12 cellular contexts compared by ENCODE assay signal in genomic region chr7:16466087-16466472, GRCh38. TPM values are rescaled to one million over a fixed set of nuclear protein-coding genes. Genes with fewer than 3 reads are reported as not detected.
DNase-seq lines count a peak whose midpoint lies in the region; ATAC-seq and TF ChIP-seq lines count a peak whose summit lies in the region.
"Had no signal": no experiment of that assay in that cellular context is flagged by ENCODE, and none has a peak within 500 bp of the region (broad histone marks: within the 10 kb centered on the region; RNA-seq: fewer than 3 reads in every experiment).

No MANE protein-coding gene starts in this region.

- TF ChIP-seq RAD21 in IMR-90 (IDR thresholded peaks at IDR 0.05; ENCODE audit: low read length): no peak

- no peaks in the 10 kb centered on the region for H3K79me1 ChIP-seq in IMR-90 (ENCODE audit: low read depth in 1 of 2, low read length in 2 of 2)

- TF ChIP-seq EP300 in esophagus muscularis mucosa (IDR thresholded peaks at IDR 0.05): no peak

- H3K18ac ChIP-seq in IMR-90 (ENCODE audit: low read depth, low read length): no peak overlapping the region

- no peak overlapping the region for H3K14ac ChIP-seq in IMR-90 (replicated peaks; ENCODE audit: low read depth, low read length)

- no peak overlapping the region for H2AK9ac ChIP-seq in IMR-90 (replicated peaks; ENCODE audit: low read depth, low read length, poor library complexity)

- no peaks in the 10 kb centered on the region for H3K36me3 Mint-ChIP-seq in nephron progenitor cell (ENCODE audit: low read depth)
- H3K36me3 Mint-ChIP-seq: memory B cell had no signal

- H3K27me3 ChIP-seq in IMR-90 (ENCODE audit: control insufficient read depth, insufficient read depth, low read length) (peaks cover 6% of the 10 kb centered on the region), esophagus muscularis mucosa (no peaks in the 10 kb centered on the region), upper lobe of right lung (peaks cover 8% of the 10 kb centered on the region)

- in situ Hi-C loops in IMR-90 (cut with MboI; ENCODE audit: low sequenced_read_pairs): no loop called here

- H4K91ac ChIP-seq in IMR-90 (ENCODE audit: insufficient read depth, low read depth, low read length): no peak overlapping the region

- H4K8ac ChIP-seq in IMR-90 (ENCODE audit: low read depth in 2 of 2, low read length in 2 of 2): no peak overlapping the region

- H2BK5ac ChIP-seq in IMR-90 (ENCODE audit: low read depth, low read length, poor library complexity, severe bottlenecking): no peak overlapping the region

- peaks cover 26% of the 10 kb centered on the region for H3K4me1 Mint-ChIP-seq in nephron progenitor cell
- H3K4me1 Mint-ChIP-seq: memory B cell had no signal

- H3K36me3 ChIP-seq in IMR-90 (ENCODE audit: control insufficient read depth, insufficient read depth, low read length) (no peaks in the 10 kb centered on the region), esophagus muscularis mucosa (no peaks in the 10 kb centered on the region), upper lobe of right lung (no peaks in the 10 kb centered on the region)

- POLR2A ChIA-PET in IMR-90 (lab: Charles Lee; ENCODE audit: unreplicated experiment): no interaction called here

- no peaks in the 10 kb centered on the region for H3K9me3 Mint-ChIP-seq in nephron progenitor cell
- H3K9me3 Mint-ChIP-seq: memory B cell had no signal

- TF ChIP-seq CTCF in 22Rv1 (IDR thresholded peaks at IDR 0.05) (no peak), IMR-90 (conservative IDR thresholded peaks at IDR 0.05; ENCODE audit: low read depth, low read length) (no peak), esophagus muscularis mucosa (IDR thresholded peaks at IDR 0.05) (no peak), nephron progenitor cell (IDR thresholded peaks at IDR 0.05) (no peak), upper lobe of right lung (IDR thresholded peaks at IDR 0.05) (no peak)

- H3K27ac ChIP-seq in 22Rv1 (peak overlapping the region; percentile 72), IMR-90 (ENCODE audit: insufficient read depth, low read length) (no peak overlapping the region), esophagus muscularis mucosa (replicated peaks in 1 of 4) (peak overlapping the region in 1 of 4 donors; percentile 48), upper lobe of right lung (no peak overlapping the region)

- H3K9me1 ChIP-seq in IMR-90 (ENCODE audit: insufficient read depth, low read length): no peaks in the 10 kb centered on the region

- H2BK120ac ChIP-seq in IMR-90 (ENCODE audit: low read depth, low read length): no peak overlapping the region

- BruUV-seq in IMR-90 (replicated peaks; lab: Mats Ljungman, UMichigan): no TSS peak

- no peak overlapping the region for H3K27ac Mint-ChIP-seq in nephron progenitor cell
- H3K27ac Mint-ChIP-seq: memory B cell had no signal

- H4K20me1 ChIP-seq in IMR-90 (ENCODE audit: insufficient read depth, low read length): no peaks in the 10 kb centered on the region

- H3K4me2 ChIP-seq in IMR-90 (ENCODE audit: low read depth, low read length): peak overlapping the region; percentile 14; the same call in 1 of the 2 replicates

- dilution Hi-C loops in IMR-90 (cut with HindIII; ENCODE audit: low sequenced_read_pairs, unreplicated experiment): no loop called here

- H3K4me3 ChIP-seq in IMR-90 (ENCODE audit: insufficient read depth, low read depth, low read length) (no peak overlapping the region; the same call in 1 of the 2 replicates), esophagus muscularis mucosa (peak overlapping the region; percentile 12 to 36 (median 29)), upper lobe of right lung (no peak overlapping the region)

- no peak overlapping the region for H3K56ac ChIP-seq in IMR-90 (ENCODE audit: extremely low read depth, insufficient read depth, low read length)

- no peak overlapping the region for H3K4ac ChIP-seq in IMR-90 (ENCODE audit: low read depth, low read length)

- CTCF ChIA-PET in IMR-90 (lab: Yijun Ruan, JAX): no interaction called here

- H2BK20ac ChIP-seq in IMR-90 (ENCODE audit: low read depth, low read length): no peak overlapping the region

- no peak for DNase-seq in IMR-90
- no peak for DNase-seq in esophagus muscularis mucosa (ENCODE audit: extremely low spot score)
- no peak for DNase-seq in nephron progenitor cell
- DNase-seq in upper lobe of right lung: no peak
- DNase-seq: stimulated activated CD4-positive, alpha-beta T cell treated with anti-CD3 and anti-CD28 coated beads, Interleukin-15, amount 100 ng/mL, for 24 hours had no signal

- no peak overlapping the region for H2AK5ac ChIP-seq in IMR-90 (ENCODE audit: low read depth, low read length)

- no peak overlapping the region for H3K9ac ChIP-seq in IMR-90 (ENCODE audit: low read depth, low read length)

- intact Hi-C loops in IMR-90 (cut with micrococcal nuclease): no loop called here
- intact Hi-C loops in esophagus muscularis mucosa (cut with DNase I): no loop called here
- intact Hi-C loops in upper lobe of right lung (cut with DNase I): no loop called here

- H2AFZ ChIP-seq in IMR-90 (replicated peaks; ENCODE audit: low read length, poor library complexity): no peak overlapping the region

- ATAC-seq in IMR-90 (ENCODE audit: low read depth) (no peak), upper lobe of right lung (no peak), HG03280 (IDR thresholded peaks at IDR 0.05; ENCODE audit: unreplicated experiment) (no peak), GM18907 (IDR thresholded peaks at IDR 0.05; ENCODE audit: unreplicated experiment) (no peak), GM21367 (IDR thresholded peaks at IDR 0.05; ENCODE audit: unreplicated experiment) (no peak)

- H3K4me3 Mint-ChIP-seq in nephron progenitor cell: peak overlapping the region; percentile 69
- H3K4me3 Mint-ChIP-seq: memory B cell had no signal

- no peaks in the 10 kb centered on the region for H3K4me1 ChIP-seq in IMR-90 (ENCODE audit: control insufficient read depth, insufficient read depth, low read length)
- peaks cover 0 to 15% (median 9%) of the 10 kb centered on the region in 4 donors for H3K4me1 ChIP-seq in esophagus muscularis mucosa
- H3K4me1 ChIP-seq in upper lobe of right lung: no peaks in the 10 kb centered on the region

- H3K27me3 Mint-ChIP-seq in nephron progenitor cell (ENCODE audit: low read depth, poor library complexity): peaks cover 3% of the 10 kb centered on the region

- no peak overlapping the region for H4K5ac ChIP-seq in IMR-90 (ENCODE audit: low read depth, low read length)

- H2BK15ac ChIP-seq in IMR-90 (ENCODE audit: low read depth, low read length): no peak overlapping the region

- H3K9me3 ChIP-seq in IMR-90 (ENCODE audit: control insufficient read depth, insufficient read depth, low read length): no peaks in the 10 kb centered on the region
- H3K9me3 ChIP-seq in esophagus muscularis mucosa: no peaks in the 10 kb centered on the region
- H3K9me3 ChIP-seq in upper lobe of right lung: no peaks in the 10 kb centered on the region

- TF ChIP-seq POLR2A in IMR-90 (IDR thresholded peaks at IDR 0.05; ENCODE audit: low read depth, low read length) (no peak), esophagus muscularis mucosa (IDR thresholded peaks at IDR 0.05; ENCODE audit: low read depth) (no peak)

- no peak overlapping the region for H3K23ac ChIP-seq in IMR-90 (ENCODE audit: low read depth, low read length)

TF ChIP-seq in IMR-90, 13 proteins besides CTCF, POLR2A, EP300 and RAD21:
- TF ChIP-seq MAFK (IDR thresholded peaks at IDR 0.05; ENCODE audit: low read depth, low read length): no peak
- TF ChIP-seq ELK1 (IDR thresholded peaks at IDR 0.05; ENCODE audit: borderline replicate concordance, low read depth, low read length): no peak
- no peak for TF ChIP-seq CHD1 (IDR thresholded peaks at IDR 0.05; ENCODE audit: low read depth, low read length)
- no peak for TF ChIP-seq RFX5 (IDR thresholded peaks at IDR 0.05; ENCODE audit: low read depth, low read length)
- TF ChIP-seq RCOR1 (IDR thresholded peaks at IDR 0.05; ENCODE audit: insufficient replicate concordance, low read length): no peak
- no peak for TF ChIP-seq MAZ (IDR thresholded peaks at IDR 0.05; ENCODE audit: borderline replicate concordance, low read depth, low read length)
- TF ChIP-seq MXI1 (IDR thresholded peaks at IDR 0.05; ENCODE audit: borderline replicate concordance, low read depth, low read length): no peak
- TF ChIP-seq SMC3 (IDR thresholded peaks at IDR 0.05; ENCODE audit: low read depth, low read length): no peak
- no peak for TF ChIP-seq CEBPB (IDR thresholded peaks at IDR 0.05; ENCODE audit: low read depth, low read length)

RNA-seq across cellular contexts. Expression of gene SOSTDC1, which starts 0.5 kb away (rescaled TPM):
- total RNA-seq in IMR-90 (2012; rRNA removed): under 0.01 TPM in 1 of 2 replicates, not detected in the other
- polyA plus RNA-seq in IMR-90 (2012; rRNA removed): 0.04 and 0.07 TPM in 2 replicates
- polyA plus RNA-seq in IMR-90 (2012; cell fraction: cytosol; rRNA removed): 0.02 TPM in 1 of 2 replicates, not detected in the other
- not detected in 2 replicates for polyA plus RNA-seq in IMR-90 (2012; cell fraction: nucleus; rRNA removed; ENCODE audit: low replicate concordance)
- total RNA-seq in esophagus muscularis mucosa: 1 to 10 TPM in 1 of 4 donors, under 1 TPM in 2, not detected in 1; 0.71 to 1.2 (median 0.83) TPM
- 3.7 TPM for total RNA-seq in upper lobe of right lung
- total RNA-seq: G401, LHCN-M2 had no signal

RNA-seq across cellular contexts. Expression of gene CRPPA, which starts 44.7 kb away (rescaled TPM):
- total RNA-seq in IMR-90 (2012; rRNA removed) (1.3 and 2.5 TPM in 2 replicates), esophagus muscularis mucosa (1 to 10 TPM; 1.9 to 3.6 (median 3.5) TPM), upper lobe of right lung (2.9 TPM)
- polyA plus RNA-seq in IMR-90 (2012; rRNA removed): 0.47 and 0.67 TPM in 2 replicates
- polyA plus RNA-seq in IMR-90 (2012; cell fraction: cytosol; rRNA removed): 0.14 and 0.24 TPM in 2 replicates
- 0.07 and 0.71 TPM in 2 replicates for polyA plus RNA-seq in IMR-90 (2012; cell fraction: nucleus; rRNA removed; ENCODE audit: low replicate concordance)

Comparison
In these comparisons a context has a peak if more than half of its experiments do, and no peak if none do; other contexts are left out.
1. H3K4me3 ChIP-seq: peak in esophagus muscularis mucosa (4 of 4); none in IMR-90 (single experiment) and upper lobe of right lung (single experiment).